Comparison of ENCODE assay signal across 21 cellular contexts in genomic region chr12:5525783-5526367, GRCh38.
"Had no signal": no experiment of that assay in that cellular context is flagged by ENCODE, and none has a peak within 500 bp of the region (broad histone marks: within the 10 kb centered on the region; RNA-seq: fewer than 3 reads in every experiment).

No MANE protein-coding gene starts in this region.

- H3K4me3 ChIP-seq: K562 had no signal

- FAIRE-seq: HepG2, K562 had no signal

- ATAC-seq: HepG2, K562, Panc1, PC-3 had no signal

- DNase-seq: IMR-90, Kasumi-1, MM.1S, NCI-H1092 treated with DMSO at 0.1 percent for 48 hours, NCI-H1436, NCI-H187, NCI-H2029, NCI-H2081 treated with DMSO at 0.1 percent for 48 hours, NCI-H2171, NCI-H226, NCI-H446, NCI-H510A, NCI-H524 treated with DMSO at 0.1 percent for 48 hours, NCI-H69, NCI-H774, PC-3, SHP77, SK-N-SH had no signal
